8 cellular contexts compared by ENCODE assay signal in genomic region chr16:15950869-15951268, GRCh38. TPM values are rescaled to one million over a fixed set of nuclear protein-coding genes. Genes with fewer than 3 reads are reported as not detected.
DNase-seq lines count a peak whose midpoint lies in the region; ATAC-seq and TF ChIP-seq lines count a peak whose summit lies in the region.

No MANE protein-coding gene starts in this region.

- ATAC-seq in gastroesophageal sphincter: no peak
- no peak for ATAC-seq in GM21526 (IDR thresholded peaks at IDR 0.05; ENCODE audit: low FRiP score, unreplicated experiment)

- no peak overlapping the region for H2BK20ac ChIP-seq in H9 (ENCODE audit: low read depth, low read length, poor library complexity, severe bottlenecking)

- H3K4me2 ChIP-seq in H9 (ENCODE audit: insufficient read depth, insufficient read length, low read length): peak overlapping the region; percentile 93

- no peak overlapping the region for H4K8ac ChIP-seq in H9 (replicated peaks; ENCODE audit: insufficient read length, low read depth, low read length)

- H4K91ac ChIP-seq in H9 (ENCODE audit: insufficient read length, low read depth, low read length): no peak overlapping the region

- TF ChIP-seq CTCF in H9 (conservative IDR thresholded peaks at IDR 0.05) (no peak), WERI-Rb-1 (IDR thresholded peaks at IDR 0.05; ENCODE audit: low read depth, low read length) (no peak), gastroesophageal sphincter (IDR thresholded peaks at IDR 0.05) (no peak)

- peaks cover 14% of the 10 kb centered on the region for H3K23me2 ChIP-seq in H9 (ENCODE audit: insufficient read length, low read depth, low read length, poor library complexity, severe bottlenecking)

- 0 out of 2 replicates have a peak, but pooled peaks cover 2% of the 10 kb centered on the region for H3K27me3 Mint-ChIP-seq in H9 (ENCODE audit: low read depth)

- no peak overlapping the region for H2AFZ ChIP-seq in H9 (ENCODE audit: low read length)

- no peak overlapping the region; the same call in 1 of the 2 replicates for H3K14ac ChIP-seq in H9 (ENCODE audit: insufficient read depth, low read length)

- H2BK5ac ChIP-seq in H9 (ENCODE audit: insufficient read length, low read length): no peak overlapping the region

- H3K4me3 ChIP-seq in WERI-Rb-1 (ENCODE audit: low read depth, low read length) (peak overlapping the region; percentile 86), gastroesophageal sphincter (peak overlapping the region; percentile 74 to 96), skin epidermis (peak overlapping the region; percentile 67 to 95 (median 80))

- H3K9ac ChIP-seq in H9 (ENCODE audit: extremely low read depth, insufficient read length, low read length): peak overlapping the region; percentile 84

- H2BK12ac ChIP-seq in H9 (ENCODE audit: insufficient read length, low read depth, low read length): no peak overlapping the region

- no peak overlapping the region for H3T11ph ChIP-seq in H9 (ENCODE audit: low read length)

- H3K4me3 Mint-ChIP-seq in H9: peak overlapping the region; percentile 91 to 92

- H2BK120ac ChIP-seq in H9 (ENCODE audit: low read depth, low read length, poor library complexity, severe bottlenecking): no peak overlapping the region

- peaks cover 2% of the 10 kb centered on the region; the same call in 1 of the 2 replicates for H3K36me3 ChIP-seq in WERI-Rb-1
- no peaks in the 10 kb centered on the region for H3K36me3 ChIP-seq in gastroesophageal sphincter

- H3K4me1 ChIP-seq in H9 (ENCODE audit: insufficient read depth, low read length) (no peaks in the 10 kb centered on the region; the same call in 1 of the 2 replicates), gastroesophageal sphincter (peaks cover 0 to 74% (median 26%) of the 10 kb centered on the region in 3 donors)

- no peak overlapping the region for H3K18ac ChIP-seq in H9 (ENCODE audit: insufficient read length, low read depth, low read length)

- no peaks in the 10 kb centered on the region for H3K9me3 Mint-ChIP-seq in H9

- no peak for TF ChIP-seq POLR2A in gastroesophageal sphincter (IDR thresholded peaks at IDR 0.05)

- peaks cover 31 to 33% of the 10 kb centered on the region in 2 experiments for H3K4me1 Mint-ChIP-seq in H9

- H3K27ac Mint-ChIP-seq in H9: peak overlapping the region in 2 of 3 experiments; percentile 56 to 92

- no peak overlapping the region for H3K4ac ChIP-seq in H9 (ENCODE audit: low read depth, low read length)

- H3K23ac ChIP-seq in H9 (ENCODE audit: insufficient read length, low read depth, low read length): no peak overlapping the region

- H3K79me1 ChIP-seq in H9 (ENCODE audit: insufficient read depth, low read depth, low read length, poor library complexity, severe bottlenecking): peaks cover 15% of the 10 kb centered on the region

- no peak for DNase-seq in H9
- no peak for DNase-seq in WERI-Rb-1
- DNase-seq in CD1c-positive myeloid dendritic cell (ENCODE audit: extremely low spot score): no peak
- no peak for DNase-seq in DMS79 (lab: John Stamatoyannopoulos, UW)
- DNase-seq in stimulated activated CD4-positive, alpha-beta T cell treated with anti-CD3 and anti-CD28 coated beads, Interleukin-4, amount 100 ng/mL, for 24 hours: no peak

- no peaks in the 10 kb centered on the region for H3K9me3 ChIP-seq in H9 (ENCODE audit: control insufficient read depth, low read depth, low read length)
- no peaks in the 10 kb centered on the region for H3K9me3 ChIP-seq in WERI-Rb-1 (ENCODE audit: severe bottlenecking)
- no peaks in the 10 kb centered on the region for H3K9me3 ChIP-seq in gastroesophageal sphincter

- H3K79me2 ChIP-seq in H9 (ENCODE audit: insufficient read depth, low read length): peaks cover 41% of the 10 kb centered on the region; the same call in 1 of the 2 replicates

- no peak for TF ChIP-seq EP300 in gastroesophageal sphincter (IDR thresholded peaks at IDR 0.05)

- H4K20me1 ChIP-seq in H9 (ENCODE audit: control insufficient read depth, insufficient read depth, insufficient read length): no peaks in the 10 kb centered on the region

- H3K27ac ChIP-seq in H9 (ENCODE audit: insufficient read length, low read depth, low read length): no peak overlapping the region
- H3K27ac ChIP-seq in WERI-Rb-1: peak overlapping the region; percentile 71
- peak overlapping the region; percentile 90 to 98 (median 93) for H3K27ac ChIP-seq in gastroesophageal sphincter
- peak overlapping the region in 19 of 21 experiments; percentile 86 to 96 (median 94) for H3K27ac ChIP-seq in skin epidermis

- H2AK5ac ChIP-seq in H9 (ENCODE audit: insufficient read length, low read length): no peak overlapping the region

- H2BK15ac ChIP-seq in H9 (ENCODE audit: low read depth, low read length): no peak overlapping the region

- H3K27me3 ChIP-seq in H9 (ENCODE audit: insufficient read depth, low read length): no peaks in the 10 kb centered on the region
- no peaks in the 10 kb centered on the region for H3K27me3 ChIP-seq in WERI-Rb-1 (ENCODE audit: insufficient read depth, low read depth, severe bottlenecking)
- H3K27me3 ChIP-seq in gastroesophageal sphincter: no peaks in the 10 kb centered on the region

- H3K36me3 Mint-ChIP-seq in H9 (ENCODE audit: insufficient read depth in 1 of 3, low read depth in 3 of 3): peaks cover 2 to 19% (median 6%) of the 10 kb centered on the region in 3 experiments; a peak in 6 of 7 replicates

- H3K56ac ChIP-seq in H9 (ENCODE audit: insufficient read length, low read depth, low read length): no peak overlapping the region

- no peak overlapping the region for H4K5ac ChIP-seq in H9 (ENCODE audit: insufficient read length, low read depth, low read length)

RNA-seq across cellular contexts. Expression of gene ABCC1, which starts 1.5 kb away (rescaled TPM):
- total RNA-seq in H9 (2021) (51.7 and 56.4 TPM in 2 replicates), gastroesophageal sphincter (100 to 1,000 TPM in 1 of 4 donors, 10 to 100 TPM in 3; 50.8 to 122 (median 63.1) TPM)
